8 cellular contexts compared by ENCODE assay signal in genomic region chr17:4366312-4367063, GRCh38. TPM values are rescaled to one million over a fixed set of nuclear protein-coding genes. Genes with fewer than 3 reads are reported as not detected.
DNase-seq lines count a peak whose midpoint lies in the region; TF ChIP-seq lines count a peak whose summit lies in the region.

Gene UBE2G1 (minus strand): TSS chr17:4366675. CDS start chr17:4366316, 359 bp downstream.

- DNase-seq in HFFc6 (peak; percentile 93), NCI-H1048 (lab: John Stamatoyannopoulos, UW) (peak; percentile 92), SK-N-SH (peak; percentile 98), globus pallidus (ENCODE audit: low spot score) (peak; percentile 97), occipital lobe (lab: John Stamatoyannopoulos, UW) (peak; percentile 97), testis (peak; percentile 98)
- peak; percentile 99 for DNase-seq in activated naive CD4-positive, alpha-beta T cell treated with anti-CD3 and anti-CD28 coated beads, Interleukin-2, amount 50 U/mL, for 16 hours

- no peak for TF ChIP-seq EP300 in SK-N-SH (IDR thresholded peaks at IDR 0.05; ENCODE audit: borderline replicate concordance in 1 of 2, low read depth in 1 of 2, low read length in 1 of 2)

- H3K27ac ChIP-seq in SK-N-SH (ENCODE audit: low read depth in 2 of 2, low read length in 1 of 2) (peak within 1 kb of the TSS; percentile 78 to 89), testis (peak within 1 kb of the TSS; percentile 93 to 97)

- H3K4me3 Mint-ChIP-seq in HFFc6 = peak within 1 kb of the TSS; percentile 82

- peaks cover 49% of the 10 kb centered on the region for H3K79me2 ChIP-seq in SK-N-SH (ENCODE audit: insufficient read depth)

- intact Hi-C loops in testis (cut with DNase I; ENCODE audit: low total_unique reads) = no loop called here

- H3K9me3 ChIP-seq in SK-N-SH (no peaks in the 10 kb centered on the region), testis (no peaks in the 10 kb centered on the region)

- H3K36me3 Mint-ChIP-seq in HFFc6 (ENCODE audit: low read depth) = peaks cover 7% of the 10 kb centered on the region; the same call in 1 of the 2 replicates

- peak within 1 kb of the TSS; percentile 97 for H2AFZ ChIP-seq in SK-N-SH (ENCODE audit: low read depth)

- peak; percentile 80 for TF ChIP-seq POLR2A in testis (IDR thresholded peaks at IDR 0.05)

- H3K9ac ChIP-seq in SK-N-SH = peak within 1 kb of the TSS; percentile 96

- peak; percentile 86 for TF ChIP-seq RAD21 in SK-N-SH (IDR thresholded peaks at IDR 0.05; ENCODE audit: low read length)

- WGBS in SK-N-SH (ENCODE audit: low lambda C conversion rate) = 1% methylated on average over 24 of the region's 78 CpGs
- WGBS in testis, 2 donors = 0 to 1% methylated on average over 21 to 58 of the region's 78 CpGs

- peaks cover 14% of the 10 kb centered on the region for H3F3A ChIP-seq in SK-N-SH (replicated peaks; ENCODE audit: insufficient read depth)

- H3K9me3 Mint-ChIP-seq in HFFc6 = no peaks in the 10 kb centered on the region

- no peaks in the 10 kb centered on the region for H3K9me2 ChIP-seq in SK-N-SH

- H3K27ac Mint-ChIP-seq in HFFc6 = peak within 1 kb of the TSS; percentile 92

- peaks cover 25% of the 10 kb centered on the region for H3K4me1 Mint-ChIP-seq in HFFc6 (ENCODE audit: low read depth)

- CTCF ChIA-PET in SK-N-SH (lab: Yijun Ruan, JAX) = interaction anchor here (0.6 to 3.6 kb wide), 10 partner anchors 24 to 195 kb away, joined by 3 to 18 read pairs (median 4); partner anchors contain the start of gene ANKFY1

- peak within 1 kb of the TSS; percentile 86 for H3K4me2 ChIP-seq in SK-N-SH

- H3K4me3 ChIP-seq in GM08714 (ENCODE audit: low read length) = peak within 1 kb of the TSS; percentile 96
- peak within 1 kb of the TSS; percentile 72 to 89 for H3K4me3 ChIP-seq in SK-N-SH (ENCODE audit: low read depth in 2 of 2, low read length in 1 of 2)
- H3K4me3 ChIP-seq in testis = peak within 1 kb of the TSS; percentile 97 to 99

- H3K36me3 ChIP-seq in SK-N-SH (replicated peaks in 1 of 2; ENCODE audit: control insufficient read depth in 1 of 2, insufficient read depth in 2 of 2, low read length in 1 of 2) (peaks cover 0 to 9% of the 10 kb centered on the region in 2 experiments), testis (ENCODE audit: low read depth, missing control alignments) (no peaks in the 10 kb centered on the region)

- peaks cover 34% of the 10 kb centered on the region for H4K20me1 ChIP-seq in SK-N-SH (ENCODE audit: insufficient read depth)

- POLR2A ChIA-PET in SK-N-SH (lab: Yijun Ruan, JAX) = interaction anchor here (0.5 kb wide), 1 partner anchor 10 kb away, joined by 4 read pairs; no protein-coding TSS in a partner anchor

- no peaks in the 10 kb centered on the region for H3K27me3 ChIP-seq in SK-N-SH (ENCODE audit: insufficient read depth)
- H3K27me3 ChIP-seq in testis = no peaks in the 10 kb centered on the region

- TF ChIP-seq CTCF in HFFc6 (IDR thresholded peaks at IDR 0.05) = peak; percentile 54
- TF ChIP-seq CTCF in SK-N-SH (IDR thresholded peaks at IDR 0.05) = peak; percentile 59
- TF ChIP-seq CTCF in testis (IDR thresholded peaks at IDR 0.05) = peak in 2 of 3 experiments; percentile 18 to 25

- H3K27me3 Mint-ChIP-seq in HFFc6 (ENCODE audit: insufficient read depth) = peaks cover 1% of the 10 kb centered on the region

- H3K4me1 ChIP-seq in SK-N-SH (ENCODE audit: control insufficient read depth in 1 of 2, insufficient read depth in 2 of 2, low read depth in 1 of 2, low read length in 1 of 2) (peaks cover 3 to 4% of the 10 kb centered on the region in 2 experiments; a peak in 1 of 4 replicates), testis (peaks cover 12% of the 10 kb centered on the region)

TF ChIP-seq in SK-N-SH, 30 proteins besides CTCF, POLR2A, EP300 and RAD21 (continues in another document):
- peak; percentile 87 for TF ChIP-seq TAF1 (IDR thresholded peaks at IDR 0.05; ENCODE audit: borderline replicate concordance, low read depth, low read length)
- TF ChIP-seq MEF2A (IDR thresholded peaks at IDR 0.05; ENCODE audit: borderline replicate concordance, low read depth) = no peak
- no peak for TF ChIP-seq CHD2 (IDR thresholded peaks at IDR 0.05; ENCODE audit: low read length, partially characterized antibody)
- peak; percentile 76 for TF ChIP-seq NRF1 (IDR thresholded peaks at IDR 0.05; ENCODE audit: low read depth, low read length)
- peak; percentile 31; the same call in 1 of the 2 replicates for TF ChIP-seq NFIC (IDR thresholded peaks at IDR 0.05; ENCODE audit: borderline replicate concordance)
- no peak for TF ChIP-seq FOSL2 (IDR thresholded peaks at IDR 0.05; ENCODE audit: borderline replicate concordance, low read depth)
- no peak for TF ChIP-seq ELF1 (IDR thresholded peaks at IDR 0.05)
- no peak; the same call in 1 of the 2 replicates for TF ChIP-seq RXRA (IDR thresholded peaks at IDR 0.05; ENCODE audit: borderline replicate concordance, low read depth)
- TF ChIP-seq TCF12 (IDR thresholded peaks at IDR 0.05) = no peak; the same call in 1 of the 2 replicates
- TF ChIP-seq USF1 (IDR thresholded peaks at IDR 0.05; ENCODE audit: borderline replicate concordance, low read depth) = no peak
- peak; percentile 44; the same call in 1 of the 2 replicates for TF ChIP-seq ZBTB33 (IDR thresholded peaks at IDR 0.05; ENCODE audit: borderline replicate concordance, low read depth)
- TF ChIP-seq IRF3 (IDR thresholded peaks at IDR 0.05; ENCODE audit: low read depth, low read length) = no peak
- TF ChIP-seq REST (IDR thresholded peaks at IDR 0.05; ENCODE audit: low read depth, low read length) = 0 out of 2 replicates have a peak, but pooled peaks have one; percentile 8
- no peak for TF ChIP-seq EZH2phosphoT487 (IDR thresholded peaks at IDR 0.05; ENCODE audit: borderline replicate concordance, low read depth)
- TF ChIP-seq RFX5 (IDR thresholded peaks at IDR 0.05; ENCODE audit: low read length) = no peak; the same call in 1 of the 2 replicates
- TF ChIP-seq TEAD4 (IDR thresholded peaks at IDR 0.05; ENCODE audit: borderline replicate concordance, insufficient read depth) = no peak

RNA-seq across cellular contexts. Expression of gene UBE2G1, which starts in this region (rescaled TPM):
- 10 to 100 TPM; 56.3 to 73.1 (median 62.6) TPM for total RNA-seq in HFFc6 (2021; fragmentation: NEBNext Ultra II Directional; extraction: Animal tissue kit (Norgen Biotek cat#: 25700))
- polyA plus RNA-seq in SK-N-SH (2012; rRNA removed) = 23.2 and 26.2 TPM in 2 replicates
- 34.1 and 38.8 TPM in 2 replicates for polyA plus RNA-seq in SK-N-SH (2012; cell fraction: cytosol; rRNA removed)
- polyA plus RNA-seq in SK-N-SH (2012; cell fraction: nucleus; rRNA removed) = 12.0 and 18.0 TPM in 2 replicates
- 43.4 TPM for total RNA-seq in occipital lobe
- 10 to 100 TPM; 60.7 to 66.1 TPM for total RNA-seq in testis
- polyA plus RNA-seq in testis (ENCODE audit: insufficient read depth, low read depth, low replicate concordance) = 50.1 TPM

Comparison
In these comparisons a context has a peak if more than half of its experiments do, and no peak if none do; other contexts are left out.
1. Peak in every context shown above with its lines: DNase-seq, H3K4me3 ChIP-seq and H3K27ac ChIP-seq.